In genomic region chr19:52957591-52957990, GRCh38 we compare ENCODE assay signal across 17 cellular contexts. TPM values are rescaled to one million over a fixed set of nuclear protein-coding genes. Genes with fewer than 3 reads are reported as not detected.
DNase-seq lines count a peak whose midpoint lies in the region; ATAC-seq and TF ChIP-seq lines count a peak whose summit lies in the region.
"Had no signal": no experiment of that assay in that cellular context is flagged by ENCODE, and none has a peak within 500 bp of the region (broad histone marks: within the 10 kb centered on the region; RNA-seq: fewer than 3 reads in every experiment).

No MANE protein-coding gene starts in this region.

- no peak for TF ChIP-seq POLR2A in ovary (IDR thresholded peaks at IDR 0.05)

- WGBS in ovary, 3 donors = 90 to 97% (median 95%) methylated on average over 8 of the region's 8 CpGs

- no peak for TF ChIP-seq CTCF in RWPE2 (IDR thresholded peaks at IDR 0.05; ENCODE audit: poor library complexity, severe bottlenecking)
- no peak for TF ChIP-seq CTCF in epithelial cell of esophagus (IDR thresholded peaks at IDR 0.05; ENCODE audit: insufficient read depth, low read depth, low read length, missing control alignments)
- TF ChIP-seq CTCF in ovary (IDR thresholded peaks at IDR 0.05) = no peak

- TF ChIP-seq EP300 in ovary (IDR thresholded peaks at IDR 0.05) = no peak

- intact Hi-C loops in ovary (cut with DNase I) = no loop called here

- H3K36me3 ChIP-seq in RWPE2 (ENCODE audit: low read depth) (peaks cover 33% of the 10 kb centered on the region), ovary (no peaks in the 10 kb centered on the region)

- H3K4me3 ChIP-seq in RWPE2 (ENCODE audit: severe bottlenecking) (no peak overlapping the region), epithelial cell of esophagus (ENCODE audit: low read length) (no peak overlapping the region), ovary (no peak overlapping the region)
- H3K4me3 ChIP-seq: GM23248 had no signal

- H3K27ac ChIP-seq in RWPE2 (ENCODE audit: poor library complexity, severe bottlenecking) (peak overlapping the region; percentile 11), ovary (no peak overlapping the region)
- H3K27ac ChIP-seq: GM23248, HL-60 had no signal

- no peak for ATAC-seq in RWPE2 (ENCODE audit: low read depth)
- no peak for ATAC-seq in GM19452 (IDR thresholded peaks at IDR 0.05; ENCODE audit: unreplicated experiment)

- peaks cover 6% of the 10 kb centered on the region for H3K9me3 ChIP-seq in RWPE2 (ENCODE audit: severe bottlenecking)
- H3K9me3 ChIP-seq in ovary = peaks cover 0 to 26% of the 10 kb centered on the region in 2 donors
- H3K9me3 ChIP-seq: BE2C had no signal

- H3K4me1 ChIP-seq in RWPE2 (ENCODE audit: insufficient read depth, poor library complexity, severe bottlenecking) (peaks cover 5% of the 10 kb centered on the region), ovary (ENCODE audit: insufficient read depth) (no peaks in the 10 kb centered on the region)
- H3K4me1 ChIP-seq: BE2C had no signal

- DNase-seq in HPDE6-E6E7 (ENCODE audit: extremely low spot score) = peak; percentile 28
- DNase-seq in RWPE2 (ENCODE audit: low spot score) = no peak
- DNase-seq in epithelial cell of esophagus (ENCODE audit: low read depth) = peak; percentile 83
- DNase-seq in NCI-H187 treated with DMSO at 0.1 percent for 48 hours (lab: John Stamatoyannopoulos, UW) = no peak
- no peak for DNase-seq in ovary
- DNase-seq: ACHN; BE2C; C1 segment of cervical spinal cord; CD4-positive, CD25-positive, alpha-beta regulatory T cell; CD8-positive, alpha-beta memory T cell; COR-L47; GM23248; HCEC 1CT; IMR-90 had no signal

- H3K27me3 ChIP-seq in RWPE2 (ENCODE audit: insufficient read depth, poor library complexity, severe bottlenecking) = no peaks in the 10 kb centered on the region
- no peaks in the 10 kb centered on the region for H3K27me3 ChIP-seq in ovary
- H3K27me3 ChIP-seq: BE2C had no signal

RNA-seq across cellular contexts. Expression of gene ZNF816, which starts 5.1 kb away (rescaled TPM):
- total RNA-seq in ovary = 10 to 100 TPM in 4 of 7 donors, 1 to 10 TPM in 3; 3.9 to 15.1 (median 11.5) TPM
- 1 to 10 TPM; 5.2 to 8.7 TPM for polyA plus RNA-seq in ovary

RNA-seq across cellular contexts. Expression of gene ZNF888, which starts 34.4 kb away (rescaled TPM):
- 1 to 10 TPM; 3.4 to 7.9 (median 4.5) TPM for total RNA-seq in ovary
- polyA plus RNA-seq in ovary = 1 to 10 TPM; 2.6 to 3.3 TPM

RNA-seq across cellular contexts. Expression of gene ERVV-1, which starts 56.1 kb away (rescaled TPM):
- not detected for total RNA-seq in ovary
- polyA plus RNA-seq in ovary = not detected
- total RNA-seq: CD4-positive, CD25-positive, alpha-beta regulatory T cell; CD8-positive, alpha-beta memory T cell; GM23248; H4; IMR-90 had no signal
- polyA plus RNA-seq: CD4-positive, CD25-positive, alpha-beta regulatory T cell; CD8-positive, alpha-beta memory T cell; GM23248; IMR-90 had no signal

Comparison
In these comparisons a context has a peak if more than half of its experiments do, and no peak if none do; other contexts are left out.
1. DNase-seq: peak in HPDE6-E6E7 (single experiment) and epithelial cell of esophagus (single experiment); none in RWPE2 (single experiment), NCI-H187 treated with DMSO at 0.1 percent for 48 hours (single experiment) and ovary (0 of 5).